Comparison of ENCODE assay signal across 31 cellular contexts in genomic region chr16:86621966-86622365, GRCh38. TPM values are rescaled to one million over a fixed set of nuclear protein-coding genes. Genes with fewer than 3 reads are reported as not detected.
"Had no signal": no experiment of that assay in that cellular context is flagged by ENCODE, and none has a peak within 500 bp of the region (broad histone marks: within the 10 kb centered on the region; RNA-seq: fewer than 3 reads in every experiment).

No MANE protein-coding gene starts in this region.

- H3K36me3 Mint-ChIP-seq: naive thymus-derived CD4-positive, alpha-beta T cell; natural killer cell; natural killer cell treated with Interleukin-12 subunit alpha and Interleukin-12 subunit beta and Interleukin-15 and Interleukin-18, amount 100 ng/mL, for 72 hours; neural progenitor cell had no signal

- H3K4me3 ChIP-seq: neural progenitor cell, ovary, pancreas, prostate gland, psoas muscle, right atrium auricular region, right lobe of liver, sigmoid colon, skin epidermis, smooth muscle cell, spleen had no signal

- H3K4me1 Mint-ChIP-seq: naive B cell; naive thymus-derived CD4-positive, alpha-beta T cell; naive thymus-derived CD8-positive, alpha-beta T cell; natural killer cell had no signal

- H2AFZ ChIP-seq: neural progenitor cell, parathyroid adenoma had no signal

- DNase-seq: naive B cell; naive thymus-derived CD4-positive, alpha-beta T cell; naive thymus-derived CD8-positive, alpha-beta T cell; natural killer cell; nephron progenitor cell; nucleus accumbens; occipital lobe; ovary; pancreas; psoas muscle; right cardiac atrium; right lobe of liver; sigmoid colon; small intestine; spleen; stimulated activated CD4-positive, alpha-beta T cell treated with anti-CD3 and anti-CD28 coated beads, Interleukin-12 subunit alpha, Interleukin-12 subunit beta, amount 100 ng/mL, for 4 hours; stimulated activated CD4-positive, alpha-beta T cell treated with anti-CD3 and anti-CD28 coated beads, Interleukin-15, amount 100 ng/mL, for 24 hours; stimulated activated CD4-positive, alpha-beta T cell treated with anti-CD3 and anti-CD28 coated beads, Interleukin-1b, Interleukin-23, amount 100 ng/mL, for 48 hours; stimulated activated CD4-positive, alpha-beta T cell treated with anti-CD3 and anti-CD28 coated beads, Interleukin-2, amount 100 ng/mL, for 24 hours had no signal

- H3K9me3 ChIP-seq: neutrophil, ovary, pancreas, prostate gland, psoas muscle, right atrium auricular region, right lobe of liver, sigmoid colon, spleen had no signal

- H3K27me3 ChIP-seq: neural progenitor cell, neutrophil, ovary, pancreas, right atrium auricular region, right lobe of liver had no signal

- ATAC-seq: naive thymus-derived CD4-positive, alpha-beta T cell; naive thymus-derived CD8-positive, alpha-beta T cell; natural killer cell; natural killer cell treated with Interleukin-12 subunit alpha and Interleukin-12 subunit beta and Interleukin-15 and Interleukin-18, amount 100 ng/mL, for 72 hours; pancreas; psoas muscle; right cardiac atrium; right lobe of liver had no signal

- H3K27ac ChIP-seq: neural progenitor cell, neutrophil, ovary, pancreas, parathyroid adenoma, prostate gland, psoas muscle, right atrium auricular region, right lobe of liver, sigmoid colon, skin epidermis, spleen had no signal

- H3K4me1 ChIP-seq: neural progenitor cell, pancreas, prostate gland, psoas muscle, right atrium auricular region, right lobe of liver, sigmoid colon, spleen had no signal

- H3K4me2 ChIP-seq: neural progenitor cell, smooth muscle cell had no signal

- H3K9ac ChIP-seq: neural progenitor cell, parathyroid adenoma had no signal

- H3K36me3 ChIP-seq: neural progenitor cell, neutrophil, ovary, pancreas, prostate gland, right atrium auricular region, right lobe of liver, sigmoid colon, spleen had no signal

- H3K27ac Mint-ChIP-seq: naive thymus-derived CD4-positive, alpha-beta T cell; naive thymus-derived CD8-positive, alpha-beta T cell; natural killer cell; natural killer cell treated with Interleukin-12 subunit alpha and Interleukin-12 subunit beta and Interleukin-15 and Interleukin-18, amount 100 ng/mL, for 72 hours; nephron; neural progenitor cell; progenitor cell of endocrine pancreas had no signal

- H3K4me3 Mint-ChIP-seq: naive B cell; naive thymus-derived CD4-positive, alpha-beta T cell; naive thymus-derived CD8-positive, alpha-beta T cell; natural killer cell; natural killer cell treated with Interleukin-12 subunit alpha and Interleukin-12 subunit beta and Interleukin-15 and Interleukin-18, amount 100 ng/mL, for 72 hours; nephron; nephron progenitor cell; neural crest cell; neural progenitor cell had no signal

- H3K9me3 Mint-ChIP-seq: naive thymus-derived CD4-positive, alpha-beta T cell; naive thymus-derived CD8-positive, alpha-beta T cell; natural killer cell; natural killer cell treated with Interleukin-12 subunit alpha and Interleukin-12 subunit beta and Interleukin-15 and Interleukin-18, amount 100 ng/mL, for 72 hours; nephron; nephron progenitor cell; neural crest cell; neural progenitor cell had no signal

RNA-seq across cellular contexts. Expression of gene FOXL1, which starts 43.6 kb away (rescaled TPM):
- total RNA-seq: naive thymus-derived CD4-positive, alpha-beta T cell; naive thymus-derived CD8-positive, alpha-beta T cell; natural killer cell treated with Interleukin-12 subunit alpha and Interleukin-12 subunit beta and Interleukin-15 and Interleukin-18, amount 100 ng/mL, for 72 hours; progenitor cell of endocrine pancreas; spleen had no signal
- polyA plus RNA-seq: naive thymus-derived CD4-positive, alpha-beta T cell; naive thymus-derived CD8-positive, alpha-beta T cell had no signal

RNA-seq across cellular contexts. Expression of gene FOXC2, which starts 55.3 kb away (rescaled TPM):
- total RNA-seq: naive thymus-derived CD4-positive, alpha-beta T cell; naive thymus-derived CD8-positive, alpha-beta T cell; natural killer cell treated with Interleukin-12 subunit alpha and Interleukin-12 subunit beta and Interleukin-15 and Interleukin-18, amount 100 ng/mL, for 72 hours; neural crest cell; progenitor cell of endocrine pancreas; spleen had no signal
- polyA plus RNA-seq: naive thymus-derived CD4-positive, alpha-beta T cell; naive thymus-derived CD8-positive, alpha-beta T cell; neural cell had no signal
